ENCODE assay signal across 17 cellular contexts in the genomic region with DNA sequence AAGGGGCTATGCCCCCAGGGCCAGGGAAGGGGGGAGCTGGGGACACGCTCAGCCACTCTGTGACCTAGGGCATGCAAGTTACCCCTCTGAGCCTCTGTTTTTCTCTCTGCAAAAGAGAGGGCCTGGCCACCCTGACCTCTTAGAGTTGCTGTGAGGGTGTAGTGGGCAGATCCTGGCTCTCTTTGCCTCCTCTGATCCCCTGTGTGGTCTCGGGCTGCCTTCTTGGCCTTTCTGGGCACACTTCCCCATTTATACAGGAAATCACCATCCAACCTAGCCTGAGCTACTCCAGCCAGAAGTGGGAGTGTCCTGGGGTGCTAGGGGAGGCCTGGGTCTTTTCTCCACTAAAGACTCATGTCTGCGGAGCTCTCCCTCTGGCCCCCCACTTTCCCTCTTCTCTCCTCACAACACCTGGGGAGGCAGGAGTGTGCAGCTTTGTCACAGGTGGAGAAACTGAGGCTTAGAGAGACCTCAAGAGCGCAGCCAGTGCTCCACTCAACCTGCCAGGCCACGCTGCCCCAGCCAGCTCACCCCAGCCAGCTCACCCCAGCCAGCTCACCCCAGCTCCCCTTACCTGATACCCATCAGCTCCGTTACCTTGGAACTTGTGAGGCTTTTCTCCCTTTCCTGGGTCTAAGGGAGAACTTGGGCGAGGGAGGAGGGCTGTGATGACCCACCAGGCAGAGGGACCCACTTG. TPM values are rescaled to one million over a fixed set of nuclear protein-coding genes. Genes with fewer than 3 reads are reported as not detected.
DNase-seq lines count a peak whose midpoint lies in the region; ATAC-seq and TF ChIP-seq lines count a peak whose summit lies in the region.
"Had no signal": no experiment of that assay in that cellular context is flagged by ENCODE, and none has a peak within 500 bp of the region (broad histone marks: within the 10 kb centered on the region; RNA-seq: fewer than 3 reads in every experiment).

No MANE protein-coding gene starts in this region.

- H3K27ac ChIP-seq in left ventricle myocardium inferior (replicated peaks) (no peak overlapping the region), OCI-LY3 (ENCODE audit: low read length) (no peak overlapping the region), cingulate gyrus (ENCODE audit: low read depth, low read length) (peak overlapping the region; percentile 69), upper lobe of right lung (no peak overlapping the region), ovary (no peak overlapping the region)
- H3K27ac ChIP-seq: psoas muscle had no signal

- H3K27me3 ChIP-seq in left ventricle myocardium inferior (ENCODE audit: low read depth) (peaks cover 20% of the 10 kb centered on the region), OCI-LY3 (ENCODE audit: low read depth, low read length) (peaks cover 20% of the 10 kb centered on the region), upper lobe of right lung (peaks cover 13% of the 10 kb centered on the region), ovary (no peaks in the 10 kb centered on the region)

- peaks cover 11% of the 10 kb centered on the region for H3K4me1 ChIP-seq in left ventricle myocardium inferior
- H3K4me1 ChIP-seq in OCI-LY3 (ENCODE audit: low read length), result peaks cover 15% of the 10 kb centered on the region
- no peaks in the 10 kb centered on the region for H3K4me1 ChIP-seq in upper lobe of right lung
- no peaks in the 10 kb centered on the region for H3K4me1 ChIP-seq in ovary (ENCODE audit: insufficient read depth)
- H3K4me1 ChIP-seq: psoas muscle had no signal

- no peaks in the 10 kb centered on the region for H4K20me1 ChIP-seq in OCI-LY3 (ENCODE audit: insufficient read depth, low read length)

- ATAC-seq in left ventricle myocardium superior (peak; percentile 30), upper lobe of right lung (peak; percentile 59), HG03196 (IDR thresholded peaks at IDR 0.05; ENCODE audit: unreplicated experiment) (no peak), HG03280 (IDR thresholded peaks at IDR 0.05; ENCODE audit: unreplicated experiment) (no peak)
- ATAC-seq: psoas muscle had no signal

- 92 to 99% (median 93%) methylated on average over 7 of the region's 7 CpGs for WGBS in ovary, 3 donors

- H3K36me3 ChIP-seq in left ventricle myocardium inferior (no peaks in the 10 kb centered on the region), OCI-LY3 (replicated peaks; ENCODE audit: low read depth, low read length) (no peaks in the 10 kb centered on the region), upper lobe of right lung (no peaks in the 10 kb centered on the region), ovary (no peaks in the 10 kb centered on the region)

- no peaks in the 10 kb centered on the region for H3K79me2 ChIP-seq in OCI-LY3 (ENCODE audit: low read length)

- H3K4me3 ChIP-seq in left ventricle myocardium inferior (no peak overlapping the region), OCI-LY3 (ENCODE audit: low read length) (no peak overlapping the region), upper lobe of right lung (no peak overlapping the region), ovary (no peak overlapping the region)
- H3K4me3 ChIP-seq: psoas muscle had no signal

- DNase-seq in left ventricle myocardium superior, result no peak
- DNase-seq in left ventricle myocardium inferior, result no peak
- DNase-seq in upper lobe of right lung, result no peak
- no peak for DNase-seq in ovary
- DNase-seq: activated effector memory CD4-positive, alpha-beta T cell treated with Interleukin-2 at 50 U/mL for 16 hours; amniotic stem cell; CD8-positive, alpha-beta memory T cell; naive thymus-derived CD8-positive, alpha-beta T cell; OCI-M1; psoas muscle; stimulated activated naive CD4-positive, alpha-beta T cell treated with Interleukin-2 at 50 U/mL for 16 hours; SW 1271 had no signal

- no peak for TF ChIP-seq CTCF in left ventricle myocardium inferior (IDR thresholded peaks at IDR 0.05; ENCODE audit: borderline replicate concordance)
- no peak for TF ChIP-seq CTCF in OCI-LY3 (IDR thresholded peaks at IDR 0.05; ENCODE audit: low read depth, low read length)
- no peak for TF ChIP-seq CTCF in upper lobe of right lung (IDR thresholded peaks at IDR 0.05)
- TF ChIP-seq CTCF in ovary (IDR thresholded peaks at IDR 0.05), result no peak

- peak overlapping the region; percentile 28 for H3K4me2 ChIP-seq in OCI-LY3 (ENCODE audit: low read length)

- no peak for TF ChIP-seq EP300 in ovary (IDR thresholded peaks at IDR 0.05)

- no peak overlapping the region; the same call in 1 of the 2 replicates for H2AFZ ChIP-seq in OCI-LY3 (ENCODE audit: low read depth, low read length)

- H3K9me3 ChIP-seq in left ventricle myocardium inferior (replicated peaks) (no peaks in the 10 kb centered on the region), OCI-LY3 (ENCODE audit: insufficient read depth, low read length) (no peaks in the 10 kb centered on the region), upper lobe of right lung (no peaks in the 10 kb centered on the region), ovary (no peaks in the 10 kb centered on the region)
- H3K9me3 ChIP-seq: psoas muscle had no signal

- intact Hi-C loops in left ventricle myocardium superior (cut with micrococcal nuclease) (no loop called here), left ventricle myocardium inferior (cut with micrococcal nuclease) (no loop called here), upper lobe of right lung (cut with DNase I) (no loop called here), ovary (cut with DNase I) (no loop called here)

- H3K9ac ChIP-seq in OCI-LY3 (ENCODE audit: low read length), result no peak overlapping the region

- no peak for TF ChIP-seq POLR2A in ovary (IDR thresholded peaks at IDR 0.05)

RNA-seq across cellular contexts. Expression of gene AIFM3, which starts 1.4 kb away (rescaled TPM):
- 0.52 TPM for total RNA-seq in left ventricle myocardium superior
- 0.47 TPM for total RNA-seq in left ventricle myocardium inferior
- total RNA-seq in upper lobe of right lung, result 5.7 TPM
- 1 to 10 TPM in 4 of 7 donors, under 1 TPM in 3; 0.43 to 2.7 (median 1.1) TPM for total RNA-seq in ovary
- polyA plus RNA-seq in ovary, result 1 to 10 TPM in 1 of 2 donors, not detected in 1; 1.1 TPM
- total RNA-seq: A673 had no signal
- polyA plus RNA-seq: CD8-positive, alpha-beta memory T cell had no signal

RNA-seq across cellular contexts. Expression of gene LZTR1, which starts 13.7 kb away (rescaled TPM):
- total RNA-seq in left ventricle myocardium superior (24.4 TPM), left ventricle myocardium inferior (18.1 TPM), upper lobe of right lung (56.7 TPM), ovary (10 to 100 TPM; 30.4 to 73.4 (median 51.6) TPM)
- 10 to 100 TPM; 28.2 to 32.3 TPM for polyA plus RNA-seq in ovary

RNA-seq across cellular contexts. Expression of gene THAP7, which starts 33.5 kb away (rescaled TPM):
- total RNA-seq in left ventricle myocardium superior (18.0 TPM), left ventricle myocardium inferior (17.8 TPM), upper lobe of right lung (22.0 TPM), ovary (10 to 100 TPM; 27.5 to 54.0 (median 39.3) TPM)
- polyA plus RNA-seq in ovary, result 10 to 100 TPM in 1 of 2 donors, 1 to 10 TPM in 1; 7.8 to 54.9 TPM

RNA-seq across cellular contexts. Expression of gene P2RX6, which starts 46.5 kb away (rescaled TPM):
- total RNA-seq in left ventricle myocardium superior (1.8 TPM), left ventricle myocardium inferior (3.5 TPM), upper lobe of right lung (2.2 TPM), ovary (1 to 10 TPM in 4 of 7 donors, under 1 TPM in 3; 0.69 to 1.6 (median 1.0) TPM)
- polyA plus RNA-seq in ovary, result 1 to 10 TPM in 1 of 2 donors, under 1 TPM in 1; 0.47 to 1.3 TPM

RNA-seq across cellular contexts. Expression of gene CRKL, which starts 51.2 kb away (rescaled TPM):
- total RNA-seq in left ventricle myocardium superior (54.7 TPM), left ventricle myocardium inferior (52.6 TPM), upper lobe of right lung (60.8 TPM), ovary (10 to 100 TPM; 42.8 to 71.5 (median 58.0) TPM)
- polyA plus RNA-seq in ovary, result 10 to 100 TPM; 22.7 to 51.5 TPM

Comparison
In these comparisons a context has a peak if more than half of its experiments do, and no peak if none do; other contexts are left out.
1. ATAC-seq: peak in left ventricle myocardium superior (single experiment) and upper lobe of right lung (single experiment); none in HG03196 (single experiment) and HG03280 (single experiment).